ENCODE assay signal across 9 cellular contexts in the genomic region with DNA sequence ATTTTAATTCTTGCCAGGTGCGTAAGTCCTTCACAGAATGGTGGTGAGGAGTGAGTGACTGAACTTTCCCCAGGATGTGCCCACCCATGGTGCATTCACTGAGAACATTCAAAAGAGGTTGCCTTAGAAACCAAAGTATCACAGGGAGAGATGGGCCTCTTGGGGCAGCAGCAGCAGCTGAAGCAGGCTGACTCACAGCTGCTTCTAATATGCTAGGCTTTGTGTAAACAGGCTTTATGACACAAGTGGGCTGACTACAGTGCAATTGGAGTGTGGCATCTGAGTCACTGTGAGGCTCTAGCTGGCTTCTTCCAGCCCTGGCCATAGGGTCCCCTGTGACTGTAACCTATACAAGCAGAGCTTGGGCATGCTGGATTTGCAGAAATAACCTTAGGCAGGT. TPM values are rescaled to one million over a fixed set of nuclear protein-coding genes. Genes with fewer than 3 reads are reported as not detected.
DNase-seq lines count a peak whose midpoint lies in the region; FAIRE-seq and TF ChIP-seq lines count a peak whose summit lies in the region.
"Had no signal": no experiment of that assay in that cellular context is flagged by ENCODE, and none has a peak within 500 bp of the region (broad histone marks: within the 10 kb centered on the region; RNA-seq: fewer than 3 reads in every experiment).

No MANE protein-coding gene starts in this region.

- FAIRE-seq in astrocyte (lab: Jason Lieb, UNC) = peak; percentile 91

- H3K4me1 Mint-ChIP-seq in astrocyte (ENCODE audit: low read depth, unreplicated experiment) = peaks cover 30% of the 10 kb centered on the region

- peaks cover 9% of the 10 kb centered on the region for H3K9me3 Mint-ChIP-seq in astrocyte (ENCODE audit: unreplicated experiment)
- H3K9me3 Mint-ChIP-seq: activated naive CD8-positive, alpha-beta T cell treated with anti-CD3 and anti-CD28 coated beads, Interleukin-2, amount 10 ng/mL, durations not matched to agents 7 days and 5 days had no signal

- H3K4me3 Mint-ChIP-seq in astrocyte (ENCODE audit: unreplicated experiment) = peak overlapping the region; percentile 46
- H3K4me3 Mint-ChIP-seq: activated naive CD8-positive, alpha-beta T cell treated with anti-CD3 and anti-CD28 coated beads, Interleukin-2, amount 10 ng/mL, durations not matched to agents 7 days and 5 days had no signal

- H3K36me3 Mint-ChIP-seq in astrocyte (ENCODE audit: low read depth, unreplicated experiment) = no peaks in the 10 kb centered on the region

- H3K36me3 ChIP-seq in astrocyte (ENCODE audit: insufficient read depth, low read length) = no peaks in the 10 kb centered on the region
- H3K36me3 ChIP-seq in tibial nerve = peaks cover 0 to 11% (median 0%) of the 10 kb centered on the region in 3 donors

- H4K20me1 ChIP-seq in astrocyte (ENCODE audit: insufficient read depth, low read length) = no peaks in the 10 kb centered on the region

- DNase-seq in stimulated activated CD4-positive, alpha-beta T cell treated with anti-CD3 and anti-CD28 coated beads, Interleukin-1b, Interleukin-23, amount 100 ng/mL, for 48 hours = peak; percentile 51
- no peak for DNase-seq in stimulated activated CD4-positive, alpha-beta T cell treated with anti-CD3 and anti-CD28 coated beads, Interleukin-4, amount 100 ng/mL, for 1 hour
- peak; percentile 91 for DNase-seq in NCI-H2227 (lab: John Stamatoyannopoulos, UW; ENCODE audit: unreplicated experiment)
- peak; percentile 94 for DNase-seq in astrocyte (ENCODE audit: low read depth)
- DNase-seq in islet precursor cell = peak; percentile 92
- DNase-seq in tibial nerve (ENCODE audit: low spot score in 2 of 2) = peak; percentile 29 to 57
- no peak for DNase-seq in UCSD-AML1 (lab: John Stamatoyannopoulos, UW; ENCODE audit: unreplicated experiment)
- DNase-seq in activated gamma-delta T cell (lab: John Stamatoyannopoulos, UW) = no peak
- DNase-seq: activated naive CD8-positive, alpha-beta T cell treated with anti-CD3 and anti-CD28 coated beads, Interleukin-2, amount 10 ng/mL, durations not matched to agents 7 days and 5 days had no signal

- H3K27ac Mint-ChIP-seq in astrocyte (ENCODE audit: unreplicated experiment) = peak overlapping the region; percentile 79
- H3K27ac Mint-ChIP-seq: activated naive CD8-positive, alpha-beta T cell treated with anti-CD3 and anti-CD28 coated beads, Interleukin-2, amount 10 ng/mL, durations not matched to agents 7 days and 5 days had no signal

- H3K4me1 ChIP-seq in astrocyte (ENCODE audit: insufficient read depth, low read length) = peaks cover 21% of the 10 kb centered on the region
- H3K4me1 ChIP-seq in tibial nerve = peaks cover 0 to 10% (median 7%) of the 10 kb centered on the region in 4 donors

- H3K9me3 ChIP-seq in astrocyte (ENCODE audit: insufficient read depth, low read depth, low read length) (no peaks in the 10 kb centered on the region), tibial nerve (no peaks in the 10 kb centered on the region)

- no peak for TF ChIP-seq POLR2A in tibial nerve (IDR thresholded peaks at IDR 0.05)

- peak; percentile 16 for TF ChIP-seq CTCF in astrocyte (IDR thresholded peaks at IDR 0.05; ENCODE audit: insufficient read depth, low read depth, low read length)
- no peak for TF ChIP-seq CTCF in tibial nerve (IDR thresholded peaks at IDR 0.05)

- peak overlapping the region; percentile 62 for H3K27ac ChIP-seq in astrocyte (ENCODE audit: low read depth, low read length)
- peak overlapping the region in 2 of 4 donors; percentile 69 to 84 for H3K27ac ChIP-seq in tibial nerve

- H3K79me2 ChIP-seq in astrocyte (ENCODE audit: insufficient read depth, low read length) = no peaks in the 10 kb centered on the region

- no peaks in the 10 kb centered on the region for H3K27me3 ChIP-seq in astrocyte (ENCODE audit: insufficient read depth, low read length)
- no peaks in the 10 kb centered on the region for H3K27me3 ChIP-seq in tibial nerve

- WGBS in tibial nerve, 2 donors = 50 to 56% methylated on average over 1 of the region's 1 CpG

- H3K4me3 ChIP-seq in astrocyte (ENCODE audit: insufficient read depth, low read depth, low read length) = no peak overlapping the region
- H3K4me3 ChIP-seq in tibial nerve = no peak overlapping the region

- peak in 1 of 2 donors; percentile 61 for TF ChIP-seq EP300 in tibial nerve (IDR thresholded peaks at IDR 0.05)

- H2AFZ ChIP-seq in astrocyte (ENCODE audit: low read depth, low read length) = no peak overlapping the region

- peak overlapping the region; percentile 26 for H3K4me2 ChIP-seq in astrocyte (ENCODE audit: low read length)

- peak overlapping the region; percentile 32 for H3K9ac ChIP-seq in astrocyte (ENCODE audit: low read length)

- H3K27me3 Mint-ChIP-seq in astrocyte (ENCODE audit: low read depth, unreplicated experiment) = peaks cover 2% of the 10 kb centered on the region
- H3K27me3 Mint-ChIP-seq: activated naive CD8-positive, alpha-beta T cell treated with anti-CD3 and anti-CD28 coated beads, Interleukin-2, amount 10 ng/mL, durations not matched to agents 7 days and 5 days had no signal

RNA-seq across cellular contexts. Expression of a gene that starts 12.6 kb away (rescaled TPM):
- total RNA-seq in astrocyte (21.2 and 24.0 TPM in 2 replicates), tibial nerve (10 to 100 TPM in 3 of 4 donors, 1 to 10 TPM in 1; 4.5 to 40.0 (median 26.5) TPM)

RNA-seq across cellular contexts. Expression of a gene that starts 12.8 kb away (rescaled TPM):
- total RNA-seq in astrocyte (223 and 232 TPM in 2 replicates), tibial nerve (100 to 1,000 TPM; 136 to 259 (median 158) TPM)

RNA-seq across cellular contexts. Expression of a gene that starts 53.8 kb away (rescaled TPM):
- not detected in 2 replicates for total RNA-seq in astrocyte
- not detected for total RNA-seq in tibial nerve
- total RNA-seq: activated naive CD8-positive, alpha-beta T cell treated with anti-CD3 and anti-CD28 coated beads, Interleukin-2, amount 10 ng/mL, durations not matched to agents 7 days and 5 days had no signal

Comparison
In these comparisons a context has a peak if more than half of its experiments do, and no peak if none do; other contexts are left out.
1. DNase-seq: peak in stimulated activated CD4-positive, alpha-beta T cell treated with anti-CD3 and anti-CD28 coated beads, Interleukin-1b, Interleukin-23, amount 100 ng/mL, for 48 hours (single experiment), NCI-H2227 (single experiment), astrocyte (single experiment), islet precursor cell (single experiment) and tibial nerve (2 of 2); none in stimulated activated CD4-positive, alpha-beta T cell treated with anti-CD3 and anti-CD28 coated beads, Interleukin-4, amount 100 ng/mL, for 1 hour (single experiment), UCSD-AML1 (single experiment) and activated gamma-delta T cell (single experiment).